ENCODE assay signal across 18 cellular contexts in the genomic region with DNA sequence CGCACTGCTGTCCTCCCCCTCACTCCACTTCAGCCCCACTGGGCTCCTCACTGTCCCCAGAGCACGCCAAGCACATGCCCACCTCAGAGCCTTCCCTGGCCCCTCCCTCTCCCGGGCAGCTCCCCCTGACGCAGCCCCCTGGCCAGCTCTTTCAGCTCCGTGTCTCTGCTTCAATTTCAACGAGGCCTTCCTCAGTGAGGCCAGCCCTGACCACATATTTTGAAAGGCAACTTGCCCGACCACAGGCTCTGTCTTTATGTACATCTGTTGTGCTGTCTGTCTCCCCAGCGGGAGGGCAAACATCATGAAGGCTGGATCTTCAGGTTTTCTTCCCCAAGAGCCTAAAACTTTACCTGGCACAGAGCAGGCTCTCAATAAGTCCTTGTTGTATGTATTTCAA. TPM values are rescaled to one million over a fixed set of nuclear protein-coding genes. Genes with fewer than 3 reads are reported as not detected.
A peak's percentile ranks its signal among the peaks of the same experiment; 100 is the strongest.
DNase-seq lines count a peak whose midpoint lies in the region; ATAC-seq and TF ChIP-seq lines count a peak whose summit lies in the region.
"Had no signal": no experiment of that assay in that cellular context is flagged by ENCODE, and none has a peak within 500 bp of the region (broad histone marks: within the 10 kb centered on the region; RNA-seq: fewer than 3 reads in every experiment).

No MANE protein-coding gene starts in this region.

- H3K79me2 ChIP-seq in osteoblast (ENCODE audit: insufficient read depth, low read length): no peaks in the 10 kb centered on the region

- peaks cover 38% of the 10 kb centered on the region for H3K27me3 Mint-ChIP-seq in CD4-positive, alpha-beta T cell

- H3K27ac Mint-ChIP-seq in CD4-positive, alpha-beta T cell: no peak overlapping the region
- H3K27ac Mint-ChIP-seq: activated naive CD8-positive, alpha-beta T cell treated with anti-CD3 and anti-CD28 coated beads for 36 hours had no signal

- no peaks in the 10 kb centered on the region for H4K20me1 ChIP-seq in osteoblast (ENCODE audit: insufficient read depth, low read length)

- no peak overlapping the region for H3K4me3 ChIP-seq in AG04449 (ENCODE audit: low read depth, low read length)
- no peak overlapping the region for H3K4me3 ChIP-seq in ascending aorta
- no peak overlapping the region for H3K4me3 ChIP-seq in gastroesophageal sphincter
- no peak overlapping the region for H3K4me3 ChIP-seq in osteoblast (ENCODE audit: insufficient read depth, low read length)
- H3K4me3 ChIP-seq: PC-9 had no signal

- WGBS in gastroesophageal sphincter (ENCODE audit: low coverage in 1 of 2), 2 donors: 16 to 20% methylated on average over 6 of the region's 8 CpGs

- H3K27ac ChIP-seq in ascending aorta (peak overlapping the region; percentile 92), gastroesophageal sphincter (peak overlapping the region; percentile 71 to 95 (median 92)), osteoblast (ENCODE audit: low read depth, low read length) (no peak overlapping the region)
- no peak overlapping the region for H3K27ac ChIP-seq in CD4-positive, alpha-beta T cell (ENCODE audit: low read depth, low read length)
- H3K27ac ChIP-seq: PC-9 had no signal

- H3K9me3 Mint-ChIP-seq in CD4-positive, alpha-beta T cell: no peaks in the 10 kb centered on the region
- H3K9me3 Mint-ChIP-seq: activated naive CD8-positive, alpha-beta T cell treated with anti-CD3 and anti-CD28 coated beads for 36 hours had no signal

- POLR2A ChIA-PET in AG04449 (lab: Yijun Ruan, JAX): no interaction called here
- POLR2A ChIA-PET in CD4-positive, alpha-beta T cell (lab: Charles Lee): no interaction called here

- H2AFZ ChIP-seq in osteoblast (ENCODE audit: low read length): no peak overlapping the region
- H2AFZ ChIP-seq: PC-9 had no signal

- H3K4me2 ChIP-seq in osteoblast (ENCODE audit: insufficient read depth, low read length): no peak overlapping the region
- H3K4me2 ChIP-seq: PC-9 had no signal

- no peaks in the 10 kb centered on the region for H3K27me3 ChIP-seq in ascending aorta
- H3K27me3 ChIP-seq in gastroesophageal sphincter: no peaks in the 10 kb centered on the region
- peaks cover 52% of the 10 kb centered on the region for H3K27me3 ChIP-seq in osteoblast (ENCODE audit: insufficient read depth, low read length)
- H3K27me3 ChIP-seq in CD4-positive, alpha-beta T cell (ENCODE audit: control insufficient read depth, insufficient read depth, low read length): peaks cover 12% of the 10 kb centered on the region

- H3K4me1 Mint-ChIP-seq in CD4-positive, alpha-beta T cell (ENCODE audit: low read depth): no peaks in the 10 kb centered on the region
- H3K4me1 Mint-ChIP-seq: activated naive CD8-positive, alpha-beta T cell treated with anti-CD3 and anti-CD28 coated beads for 36 hours had no signal

- peak; percentile 44 for DNase-seq in AG04449 (ENCODE audit: low read depth, low spot score)
- DNase-seq in ascending aorta (ENCODE audit: low spot score in 2 of 2): no peak
- DNase-seq in osteoblast (ENCODE audit: insufficient read length, low spot score, missing footprints): peak; percentile 92
- DNase-seq in amniotic stem cell (lab: John Stamatoyannopoulos, UW): no peak
- no peak for DNase-seq in CD4-positive, alpha-beta T cell
- no peak for DNase-seq in NK-92 (lab: John Stamatoyannopoulos, UW; ENCODE audit: unreplicated experiment)
- DNase-seq in NCI-H2196 (lab: John Stamatoyannopoulos, UW; ENCODE audit: unreplicated experiment): no peak
- DNase-seq: activated CD8-positive, alpha-beta memory T cell treated with anti-CD3 and anti-CD28 coated beads, Interleukin-2, amount 50 U/mL, for 4 hours; activated naive CD8-positive, alpha-beta T cell treated with anti-CD3 and anti-CD28 coated beads for 36 hours; dermis blood vessel endothelial cell; NCI-H1105 treated with DMSO at 0.1 percent for 48 hours; NCI-H446 treated with DMSO at 0.1 percent for 48 hours; PC-9; stimulated activated naive CD4-positive, alpha-beta T cell treated with Interleukin-2 at 50 U/mL for 16 hours; T-helper 1 cell had no signal

- H3K36me3 Mint-ChIP-seq in CD4-positive, alpha-beta T cell (ENCODE audit: low read depth): no peaks in the 10 kb centered on the region
- H3K36me3 Mint-ChIP-seq: activated naive CD8-positive, alpha-beta T cell treated with anti-CD3 and anti-CD28 coated beads for 36 hours had no signal

- TF ChIP-seq CTCF in AG04449 (IDR thresholded peaks at IDR 0.05; ENCODE audit: insufficient read depth, low read length, missing control alignments): no peak
- TF ChIP-seq CTCF in ascending aorta (IDR thresholded peaks at IDR 0.05): no peak
- no peak for TF ChIP-seq CTCF in gastroesophageal sphincter (IDR thresholded peaks at IDR 0.05)
- TF ChIP-seq CTCF in osteoblast (IDR thresholded peaks at IDR 0.05; ENCODE audit: extremely low read depth, low read depth, low read length): no peak
- no peak for TF ChIP-seq CTCF in CD4-positive, alpha-beta T cell (IDR thresholded peaks at IDR 0.05)

- H3K4me3 Mint-ChIP-seq in CD4-positive, alpha-beta T cell: no peak overlapping the region
- H3K4me3 Mint-ChIP-seq: activated naive CD8-positive, alpha-beta T cell treated with anti-CD3 and anti-CD28 coated beads for 36 hours had no signal

- H3K9me3 ChIP-seq in ascending aorta: no peaks in the 10 kb centered on the region
- H3K9me3 ChIP-seq in gastroesophageal sphincter: no peaks in the 10 kb centered on the region
- no peaks in the 10 kb centered on the region for H3K9me3 ChIP-seq in osteoblast (ENCODE audit: low read depth, low read length)
- H3K9me3 ChIP-seq in CD4-positive, alpha-beta T cell (ENCODE audit: control insufficient read depth, low read length): no peaks in the 10 kb centered on the region
- H3K9me3 ChIP-seq: Caco-2 had no signal

- CTCF ChIA-PET in AG04449 (lab: Yijun Ruan, JAX): interaction anchor here (1.4 to 2.9 kb wide), 3 partner anchors 12 to 48 kb away, joined by 5 to 11 read pairs (median 5); no protein-coding TSS in a partner anchor
- CTCF ChIA-PET in CD4-positive, alpha-beta T cell (lab: Charles Lee): no interaction called here

- H3K36me3 ChIP-seq in ascending aorta (no peaks in the 10 kb centered on the region), gastroesophageal sphincter (no peaks in the 10 kb centered on the region), osteoblast (ENCODE audit: insufficient read depth, low read length) (no peaks in the 10 kb centered on the region)

- intact Hi-C loops in ascending aorta (cut with DNase I): no loop called here
- intact Hi-C loops in CD4-positive, alpha-beta T cell (cut with DNase I, micrococcal nuclease): no loop called here

- TF ChIP-seq EP300 in gastroesophageal sphincter (IDR thresholded peaks at IDR 0.05): no peak

- TF ChIP-seq POLR2A in gastroesophageal sphincter (IDR thresholded peaks at IDR 0.05): no peak

- H3K4me1 ChIP-seq in ascending aorta (peaks cover 13 to 51% of the 10 kb centered on the region in 2 donors), gastroesophageal sphincter (peaks cover 2 to 100% (median 13%) of the 10 kb centered on the region in 3 donors), osteoblast (ENCODE audit: insufficient read depth, low read length) (no peaks in the 10 kb centered on the region)

- ATAC-seq in gastroesophageal sphincter: no peak
- ATAC-seq in CD4-positive, alpha-beta T cell (ENCODE audit: poor library complexity): no peak
- ATAC-seq: sciatic nerve had no signal

RNA-seq across cellular contexts. Expression of a gene that starts 44.6 kb away (rescaled TPM):
- 86.7 TPM for total RNA-seq in ascending aorta
- 100 to 1,000 TPM; 173 to 442 (median 242) TPM for total RNA-seq in gastroesophageal sphincter
- total RNA-seq in osteoblast: 1.2 and 2.2 TPM in 2 replicates
- total RNA-seq in CD4-positive, alpha-beta T cell: not detected

Comparison
In these comparisons a context has a peak if more than half of its experiments do, and no peak if none do; other contexts are left out.
1. DNase-seq: peak in AG04449 (single experiment) and osteoblast (single experiment); none in ascending aorta (0 of 2), amniotic stem cell (single experiment), CD4-positive, alpha-beta T cell (0 of 10), NK-92 (single experiment) and NCI-H2196 (single experiment).
2. H3K27ac ChIP-seq: peak in ascending aorta (2 of 2) and gastroesophageal sphincter (4 of 4); none in osteoblast (single experiment) and CD4-positive, alpha-beta T cell (single experiment).
3. RNA of a gene that starts 44.6 kb away (total RNA-seq): 173 to 442 TPM in gastroesophageal sphincter and 86.7 TPM in ascending aorta (single experiment); 1.2 to 2.2 TPM in osteoblast and not detected in CD4-positive, alpha-beta T cell; every median in the first group is over 10 times any median in the second.